Comparison of ENCODE assay signal across 18 cellular contexts in genomic region chr14:57573193-57573592, GRCh38.
"Had no signal": no experiment of that assay in that cellular context is flagged by ENCODE, and none has a peak within 500 bp of the region (broad histone marks: within the 10 kb centered on the region; RNA-seq: fewer than 3 reads in every experiment).

No MANE protein-coding gene starts in this region.

- H3K27ac ChIP-seq: body of pancreas, cardiac muscle cell, right lobe of liver, skin epidermis, transverse colon had no signal

- H3K9me3 ChIP-seq: body of pancreas, right lobe of liver, transverse colon had no signal

- ATAC-seq: activated CD8-positive, alpha-beta T cell treated with anti-CD3 and anti-CD28 coated beads, Interleukin-2, amount 10 ng/mL, durations not matched to agents 7 days and 5 days; body of pancreas; left ventricle myocardium superior; stimulated activated naive B cell treated with anti-CD40 and anti-IgM and Interleukin-4, amounts not matched to agents 10 μg/mL and 1 μg/mL and 100 μg/mL, for 72 hours had no signal

- DNase-seq: activated CD4-positive, alpha-beta T cell treated with anti-CD3 and anti-CD28 coated beads for 1 hour; activated CD4-positive, alpha-beta T cell treated with anti-CD3 and anti-CD28 coated beads, Interleukin-2, amount 50 U/mL, for 1 hour; activated CD8-positive, alpha-beta T cell treated with anti-CD3 and anti-CD28 coated beads, Interleukin-2, amount 10 ng/mL, durations not matched to agents 7 days and 5 days; activated gamma-delta T cell; anterior cingulate cortex; body of pancreas; erythroblast; foreskin melanocyte; hippocampal formation; left ventricle myocardium superior; occipital lobe; right lobe of liver; stimulated activated CD4-positive, alpha-beta T cell treated with anti-CD3 and anti-CD28 coated beads, Interleukin-15, amount 100 ng/mL, for 24 hours; stimulated activated CD8-positive, alpha-beta memory T cell treated with anti-CD3 and anti-CD28 coated beads, Interleukin-4, amount 100 ng/mL, for 48 hours; stimulated activated naive B cell treated with anti-CD40 and anti-IgM and Interleukin-4, amounts not matched to agents 10 μg/mL and 1 μg/mL and 100 μg/mL, for 72 hours; transverse colon had no signal

- H3K27me3 ChIP-seq: body of pancreas, cardiac muscle cell, right lobe of liver, transverse colon had no signal

- H3K36me3 ChIP-seq: cardiac muscle cell, right lobe of liver, transverse colon had no signal

- H3K4me3 ChIP-seq: body of pancreas, cardiac muscle cell, right lobe of liver, skin epidermis, transverse colon had no signal

- H3K4me1 ChIP-seq: body of pancreas, transverse colon had no signal
